8 cellular contexts compared by ENCODE assay signal in genomic region chr10:84429926-84430520, GRCh38.
A peak's percentile ranks its signal among the peaks of the same experiment; 100 is the strongest.
DNase-seq lines count a peak whose midpoint lies in the region; ATAC-seq and TF ChIP-seq lines count a peak whose summit lies in the region.

No MANE protein-coding gene starts in this region.

- 64 to 96% (median 85%) methylated on average over 2 of the region's 2 CpGs for WGBS in spleen, 5 donors

- no peak for TF ChIP-seq POLR2A in spleen (IDR thresholded peaks at IDR 0.05)

- CTCF ChIA-PET in activated naive CD4-positive, alpha-beta T cell treated with anti-CD3 and anti-CD28 coated beads, Interleukin-2, amount 10 ng/mL, durations not matched to agents 7 days and 5 days (lab: Charles Lee), result interaction anchor here (0.7 to 4.5 kb wide), 34 partner anchors 8 to 176 kb away, joined by 3 to 22 read pairs (median 4); no protein-coding TSS in a partner anchor

- peaks cover 31% of the 10 kb centered on the region for H3K36me3 Mint-ChIP-seq in activated naive CD4-positive, alpha-beta T cell treated with anti-CD3 and anti-CD28 coated beads, Interleukin-2, amount 10 ng/mL, durations not matched to agents 7 days and 5 days

- H3K4me1 ChIP-seq in left ventricle myocardium inferior (peaks cover 96% of the 10 kb centered on the region), spleen (peaks cover 0 to 25% (median 6%) of the 10 kb centered on the region in 6 donors)

- in situ Hi-C loops in SK-MEL-5 (cut with HindIII; ENCODE audit: low pct_unique_long_range_greater_than_20kb, low sequenced_read_pairs), result no loop called here

- intact Hi-C loops in left ventricle myocardium inferior (cut with micrococcal nuclease) (no loop called here), spleen (cut with DNase I; ENCODE audit: low total_unique reads) (no loop called here)

- TF ChIP-seq CTCF in left ventricle myocardium inferior (IDR thresholded peaks at IDR 0.05; ENCODE audit: borderline replicate concordance) (peak; percentile 68), spleen (IDR thresholded peaks at IDR 0.05 in 8 of 11, conservative IDR thresholded peaks at IDR 0.05 in 3 of 11) (peak in 9 of 11 experiments; percentile 19 to 71 (median 65))

- no peak overlapping the region for H3K27ac ChIP-seq in left ventricle myocardium inferior (replicated peaks)
- no peak overlapping the region for H3K27ac ChIP-seq in spleen

- ATAC-seq in GM19467 (IDR thresholded peaks at IDR 0.05; ENCODE audit: unreplicated experiment), result peak; percentile 96
- ATAC-seq in HG03521 (IDR thresholded peaks at IDR 0.05; ENCODE audit: unreplicated experiment), result peak; percentile 99

- H3K9me3 Mint-ChIP-seq in activated naive CD4-positive, alpha-beta T cell treated with anti-CD3 and anti-CD28 coated beads, Interleukin-2, amount 10 ng/mL, durations not matched to agents 7 days and 5 days, result no peaks in the 10 kb centered on the region

- H3K27me3 Mint-ChIP-seq in activated naive CD4-positive, alpha-beta T cell treated with anti-CD3 and anti-CD28 coated beads, Interleukin-2, amount 10 ng/mL, durations not matched to agents 7 days and 5 days, result no peaks in the 10 kb centered on the region

- no peak overlapping the region for H3K4me3 ChIP-seq in left ventricle myocardium inferior
- H3K4me3 ChIP-seq in spleen, result no peak overlapping the region

- H3K9me3 ChIP-seq in left ventricle myocardium inferior (replicated peaks) (no peaks in the 10 kb centered on the region), spleen (no peaks in the 10 kb centered on the region)

- no peak overlapping the region for H3K27ac Mint-ChIP-seq in activated naive CD4-positive, alpha-beta T cell treated with anti-CD3 and anti-CD28 coated beads, Interleukin-2, amount 10 ng/mL, durations not matched to agents 7 days and 5 days

- no peaks in the 10 kb centered on the region for H3K27me3 ChIP-seq in left ventricle myocardium inferior (ENCODE audit: low read depth)
- no peaks in the 10 kb centered on the region for H3K27me3 ChIP-seq in spleen (replicated peaks in 1 of 7)

- H3K4me1 Mint-ChIP-seq in activated naive CD4-positive, alpha-beta T cell treated with anti-CD3 and anti-CD28 coated beads, Interleukin-2, amount 10 ng/mL, durations not matched to agents 7 days and 5 days, result peaks cover 14% of the 10 kb centered on the region

- no peaks in the 10 kb centered on the region for H3K36me3 ChIP-seq in left ventricle myocardium inferior
- peaks cover 0 to 31% (median 0%) of the 10 kb centered on the region in 6 donors for H3K36me3 ChIP-seq in spleen

- DNase-seq in DMS153 (lab: John Stamatoyannopoulos, UW) (peak; percentile 10), SK-MEL-5 (ENCODE audit: low read depth, low spot score) (peak; percentile 68), left ventricle myocardium inferior (peak; percentile 34), spleen (peak; percentile 80), T1000 (lab: John Stamatoyannopoulos, UW) (no peak)
- DNase-seq in activated naive CD4-positive, alpha-beta T cell treated with anti-CD3 and anti-CD28 coated beads, Interleukin-2, amount 10 ng/mL, durations not matched to agents 7 days and 5 days, result peak; percentile 79

- no peak overlapping the region for H3K4me3 Mint-ChIP-seq in activated naive CD4-positive, alpha-beta T cell treated with anti-CD3 and anti-CD28 coated beads, Interleukin-2, amount 10 ng/mL, durations not matched to agents 7 days and 5 days
